In the genomic region with DNA sequence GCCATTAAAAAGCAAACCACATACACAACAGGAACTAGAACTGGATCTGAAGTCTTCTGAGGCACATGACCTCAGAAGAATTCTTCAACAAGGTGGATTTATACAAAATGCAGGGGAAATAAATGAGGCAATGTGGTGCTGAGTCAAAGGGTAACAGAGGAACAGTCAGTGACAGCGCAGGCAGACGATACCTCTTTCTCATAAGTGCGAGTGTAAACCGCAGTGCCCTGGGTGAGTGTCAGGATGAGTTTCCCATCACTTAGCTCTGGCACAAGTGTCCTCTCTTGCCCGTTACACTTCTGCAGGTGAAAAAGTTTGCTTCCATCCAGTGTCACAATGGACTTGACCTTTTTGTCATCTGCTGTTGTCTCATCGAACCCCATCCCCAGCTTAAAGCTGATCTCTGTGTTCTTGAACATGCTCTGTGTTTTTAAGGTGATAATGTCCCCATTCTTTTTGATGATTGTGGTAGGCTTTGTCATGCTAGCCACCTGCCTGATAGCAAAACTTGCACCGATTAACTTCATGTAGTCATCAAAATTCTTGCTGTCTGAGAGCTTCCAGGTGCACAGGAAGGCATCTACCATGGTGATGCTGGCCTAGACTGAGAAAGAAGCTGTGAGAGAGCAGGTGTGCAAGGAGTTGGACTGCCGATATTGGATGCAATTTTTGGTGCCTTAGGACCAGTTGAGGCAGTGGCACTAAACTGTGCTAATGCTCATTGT, we compare ENCODE assay signal across 17 cellular contexts.
A peak's percentile ranks its signal among the peaks of the same experiment; 100 is the strongest.
DNase-seq lines count a peak whose midpoint lies in the region; ATAC-seq and TF ChIP-seq lines count a peak whose summit lies in the region.
"Had no signal": no experiment of that assay in that cellular context is flagged by ENCODE, and none has a peak within 500 bp of the region (broad histone marks: within the 10 kb centered on the region; RNA-seq: fewer than 3 reads in every experiment).

No MANE protein-coding gene starts in this region.

- H3K36me3 ChIP-seq in GM06990 (ENCODE audit: control insufficient read depth, insufficient read depth, low read length): no peaks in the 10 kb centered on the region
- H3K36me3 ChIP-seq: brain microvascular endothelial cell, ovary, WERI-Rb-1 had no signal

- intact Hi-C loops in activated CD4-positive, alpha-beta T cell treated with anti-CD3 and anti-CD28 coated beads for 36 hours (cut with DNase I, micrococcal nuclease): loop anchor here (1.0 to 2.0 kb wide), 2 partner anchors 13 to 128 kb away; no protein-coding TSS in a partner anchor

- no peak overlapping the region for H3K4me3 ChIP-seq in GM06990 (replicated peaks; ENCODE audit: low read depth, low read length)
- H3K4me3 ChIP-seq: ovary had no signal

- POLR2A ChIA-PET in activated CD4-positive, alpha-beta T cell treated with anti-CD3 and anti-CD28 coated beads for 36 hours (lab: Charles Lee): interaction anchor here (0.8 to 2.0 kb wide), 5 partner anchors 8 to 24 kb away, joined by 3 to 8 read pairs (median 4); no protein-coding TSS in a partner anchor

- H3K9me3 Mint-ChIP-seq in activated CD4-positive, alpha-beta T cell treated with anti-CD3 and anti-CD28 coated beads for 36 hours (ENCODE audit: low read depth): no peaks in the 10 kb centered on the region
- H3K9me3 Mint-ChIP-seq in activated naive CD8-positive, alpha-beta T cell treated with anti-CD3 and anti-CD28 coated beads, Interleukin-2, amount 50 U/mL, for 24 hours: peaks cover 3% of the 10 kb centered on the region

- DNase-seq in activated CD4-positive, alpha-beta T cell treated with anti-CD3 and anti-CD28 coated beads for 36 hours: peak; percentile 79
- no peak for DNase-seq in activated CD4-positive, alpha-beta T cell treated with anti-CD3 and anti-CD28 coated beads, Interleukin-2, amount 50 U/mL, for 1 hour
- DNase-seq in GM06990 (ENCODE audit: extremely low read depth, insufficient read length): peak; percentile 42
- no peak for DNase-seq in activated naive CD8-positive, alpha-beta T cell treated with anti-CD3 and anti-CD28 coated beads, Interleukin-2, amount 50 U/mL, for 24 hours
- no peak for DNase-seq in HT-29 (ENCODE audit: low spot score)
- no peak for DNase-seq in COLO668 (lab: John Stamatoyannopoulos, UW; ENCODE audit: unreplicated experiment)
- no peak for DNase-seq in COR-L47 (lab: John Stamatoyannopoulos, UW)
- DNase-seq: activated gamma-delta T cell treated with Interleukin-2 at 50 U/mL for 16 hours; brain microvascular endothelial cell; effector CD8-positive, alpha-beta T cell; hypothalamus; left cardiac atrium; NCI-H2107; ovary; WERI-Rb-1 had no signal

- peak; percentile 89 for ATAC-seq in activated CD4-positive, alpha-beta T cell treated with anti-CD3 and anti-CD28 coated beads for 36 hours
- ATAC-seq in HG03565 (IDR thresholded peaks at IDR 0.05; ENCODE audit: unreplicated experiment): peak; percentile 60
- ATAC-seq in activated naive CD8-positive, alpha-beta T cell treated with anti-CD3 and anti-CD28 coated beads, Interleukin-2, amount 50 U/mL, for 24 hours: peak; percentile 78
- ATAC-seq: left cardiac atrium had no signal

- peaks cover 5% of the 10 kb centered on the region for H3K36me3 Mint-ChIP-seq in activated CD4-positive, alpha-beta T cell treated with anti-CD3 and anti-CD28 coated beads for 36 hours (ENCODE audit: low read depth)
- H3K36me3 Mint-ChIP-seq in activated naive CD8-positive, alpha-beta T cell treated with anti-CD3 and anti-CD28 coated beads, Interleukin-2, amount 50 U/mL, for 24 hours (ENCODE audit: low read depth): no peaks in the 10 kb centered on the region
- H3K36me3 Mint-ChIP-seq: CD14-positive monocyte had no signal

- peaks cover 55% of the 10 kb centered on the region for H3K4me1 Mint-ChIP-seq in activated CD4-positive, alpha-beta T cell treated with anti-CD3 and anti-CD28 coated beads for 36 hours
- H3K4me1 Mint-ChIP-seq in activated naive CD8-positive, alpha-beta T cell treated with anti-CD3 and anti-CD28 coated beads, Interleukin-2, amount 50 U/mL, for 24 hours: peaks cover 61% of the 10 kb centered on the region

- H3K27me3 Mint-ChIP-seq in activated CD4-positive, alpha-beta T cell treated with anti-CD3 and anti-CD28 coated beads for 36 hours: no peaks in the 10 kb centered on the region
- H3K27me3 Mint-ChIP-seq in activated naive CD8-positive, alpha-beta T cell treated with anti-CD3 and anti-CD28 coated beads, Interleukin-2, amount 50 U/mL, for 24 hours: no peaks in the 10 kb centered on the region

- CTCF ChIA-PET in activated CD4-positive, alpha-beta T cell treated with anti-CD3 and anti-CD28 coated beads for 36 hours (lab: Charles Lee): interaction anchor here (0.7 to 1.7 kb wide), 7 partner anchors 9 to 50 kb away, joined by 3 to 6 read pairs (median 3); no protein-coding TSS in a partner anchor

- H3K27me3 ChIP-seq in GM06990 (replicated peaks; ENCODE audit: control insufficient read depth, insufficient read depth, low read length): no peaks in the 10 kb centered on the region
- H3K27me3 ChIP-seq: brain microvascular endothelial cell had no signal

- peak overlapping the region; percentile 61 for H3K27ac Mint-ChIP-seq in activated CD4-positive, alpha-beta T cell treated with anti-CD3 and anti-CD28 coated beads for 36 hours
- H3K27ac Mint-ChIP-seq in activated naive CD8-positive, alpha-beta T cell treated with anti-CD3 and anti-CD28 coated beads, Interleukin-2, amount 50 U/mL, for 24 hours: peak overlapping the region; percentile 73
- H3K27ac Mint-ChIP-seq: CD14-positive monocyte had no signal

- H3K4me3 Mint-ChIP-seq in activated CD4-positive, alpha-beta T cell treated with anti-CD3 and anti-CD28 coated beads for 36 hours: no peak overlapping the region
- no peak overlapping the region for H3K4me3 Mint-ChIP-seq in activated naive CD8-positive, alpha-beta T cell treated with anti-CD3 and anti-CD28 coated beads, Interleukin-2, amount 50 U/mL, for 24 hours
- H3K4me3 Mint-ChIP-seq: CD14-positive monocyte had no signal

- no peak for TF ChIP-seq CTCF in GM06990 (IDR thresholded peaks at IDR 0.05; ENCODE audit: insufficient read depth, low read length, poor library complexity, severe bottlenecking)

Comparison
In these comparisons a context has a peak if more than half of its experiments do, and no peak if none do; other contexts are left out.
1. DNase-seq: peak in activated CD4-positive, alpha-beta T cell treated with anti-CD3 and anti-CD28 coated beads for 36 hours (single experiment) and GM06990 (single experiment); none in activated CD4-positive, alpha-beta T cell treated with anti-CD3 and anti-CD28 coated beads, Interleukin-2, amount 50 U/mL, for 1 hour (single experiment), activated naive CD8-positive, alpha-beta T cell treated with anti-CD3 and anti-CD28 coated beads, Interleukin-2, amount 50 U/mL, for 24 hours (single experiment), HT-29 (single experiment), COLO668 (single experiment) and COR-L47 (single experiment).
2. Peak in every context shown above with its lines, with median percentiles within 50 percentile points of each other: ATAC-seq.